Comparison of ENCODE assay signal across 1 cellular context in the genomic region with DNA sequence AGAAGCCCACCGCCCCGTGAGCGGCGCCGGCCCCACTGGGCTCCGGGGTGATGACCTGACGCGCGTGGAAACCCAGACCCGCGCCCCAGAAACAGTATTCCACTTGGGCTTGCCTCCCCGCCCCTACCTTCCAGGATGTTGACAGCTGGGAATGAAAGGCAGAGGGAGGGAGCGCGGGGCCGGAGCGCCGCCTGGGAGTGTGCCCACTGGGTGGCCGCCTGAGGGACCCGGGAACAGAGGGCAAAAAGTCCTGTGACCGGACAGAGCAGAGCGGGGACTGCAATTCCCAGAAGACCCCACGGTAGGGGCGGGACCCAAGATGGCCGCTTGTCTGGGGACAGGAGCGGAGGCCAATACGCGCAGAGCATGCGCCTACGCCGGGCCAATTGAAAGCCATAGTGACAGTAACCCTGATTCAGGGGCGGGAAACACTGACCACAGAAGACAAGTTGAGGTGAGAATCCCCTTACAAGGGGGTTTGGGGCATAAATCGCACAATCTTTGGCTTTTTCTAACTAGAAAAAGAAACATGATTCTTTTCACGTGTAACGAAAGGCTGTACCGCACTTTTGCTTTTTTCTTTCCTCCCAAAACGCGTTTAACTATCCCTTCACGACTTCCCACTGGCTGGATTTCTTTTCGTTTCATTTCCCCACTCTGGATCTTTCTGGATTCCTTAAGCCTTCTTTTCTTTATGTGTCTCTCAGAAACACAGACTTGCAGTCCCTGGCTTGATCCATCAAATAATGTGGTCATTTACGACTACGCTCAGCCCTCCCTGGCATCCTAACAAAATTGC.
TF ChIP-seq lines count a peak whose summit lies in the region.

A gene (minus strand): TSS at position 279 of the 799 bp plus-strand sequence.

TF ChIP-seq in GM12878, 131 proteins besides CTCF, POLR2A, EP300 and RAD21 (continued from another document and continues in another):
- TF ChIP-seq, protein P1, sequence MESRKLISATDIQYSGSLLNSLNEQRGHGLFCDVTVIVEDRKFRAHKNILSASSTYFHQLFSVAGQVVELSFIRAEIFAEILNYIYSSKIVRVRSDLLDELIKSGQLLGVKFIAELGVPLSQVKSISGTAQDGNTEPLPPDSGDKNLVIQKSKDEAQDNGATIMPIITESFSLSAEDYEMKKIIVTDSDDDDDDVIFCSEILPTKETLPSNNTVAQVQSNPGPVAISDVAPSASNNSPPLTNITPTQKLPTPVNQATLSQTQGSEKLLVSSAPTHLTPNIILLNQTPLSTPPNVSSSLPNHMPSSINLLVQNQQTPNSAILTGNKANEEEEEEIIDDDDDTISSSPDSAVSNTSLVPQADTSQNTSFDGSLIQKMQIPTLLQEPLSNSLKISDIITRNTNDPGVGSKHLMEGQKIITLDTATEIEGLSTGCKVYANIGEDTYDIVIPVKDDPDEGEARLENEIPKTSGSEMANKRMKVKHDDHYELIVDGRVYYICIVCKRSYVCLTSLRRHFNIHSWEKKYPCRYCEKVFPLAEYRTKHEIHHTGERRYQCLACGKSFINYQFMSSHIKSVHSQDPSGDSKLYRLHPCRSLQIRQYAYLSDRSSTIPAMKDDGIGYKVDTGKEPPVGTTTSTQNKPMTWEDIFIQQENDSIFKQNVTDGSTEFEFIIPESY (IDR thresholded peaks at IDR 0.05), result no peak
- no peak for TF ChIP-seq KLF5 (IDR thresholded peaks at IDR 0.05; ENCODE audit: partially characterized antibody)
- TF ChIP-seq CBX5 (IDR thresholded peaks at IDR 0.05; ENCODE audit: low read depth), result no peak
- peak; percentile 76 for TF ChIP-seq BACH1 (IDR thresholded peaks at IDR 0.05; ENCODE audit: borderline replicate concordance)
- no peak for TF ChIP-seq NFIC (IDR thresholded peaks at IDR 0.05; ENCODE audit: low read depth, low read length)
- TF ChIP-seq FOXK2 (IDR thresholded peaks at IDR 0.05), result no peak
- TF ChIP-seq RELA (IDR thresholded peaks at IDR 0.05; ENCODE audit: borderline replicate concordance, partially characterized antibody), result peak; percentile 55
- TF ChIP-seq DPF2 (IDR thresholded peaks at IDR 0.05), result peak; percentile 99
- TF ChIP-seq TAF1 (IDR thresholded peaks at IDR 0.05; ENCODE audit: borderline replicate concordance, low read depth, low read length), result no peak
- TF ChIP-seq, protein P2, sequence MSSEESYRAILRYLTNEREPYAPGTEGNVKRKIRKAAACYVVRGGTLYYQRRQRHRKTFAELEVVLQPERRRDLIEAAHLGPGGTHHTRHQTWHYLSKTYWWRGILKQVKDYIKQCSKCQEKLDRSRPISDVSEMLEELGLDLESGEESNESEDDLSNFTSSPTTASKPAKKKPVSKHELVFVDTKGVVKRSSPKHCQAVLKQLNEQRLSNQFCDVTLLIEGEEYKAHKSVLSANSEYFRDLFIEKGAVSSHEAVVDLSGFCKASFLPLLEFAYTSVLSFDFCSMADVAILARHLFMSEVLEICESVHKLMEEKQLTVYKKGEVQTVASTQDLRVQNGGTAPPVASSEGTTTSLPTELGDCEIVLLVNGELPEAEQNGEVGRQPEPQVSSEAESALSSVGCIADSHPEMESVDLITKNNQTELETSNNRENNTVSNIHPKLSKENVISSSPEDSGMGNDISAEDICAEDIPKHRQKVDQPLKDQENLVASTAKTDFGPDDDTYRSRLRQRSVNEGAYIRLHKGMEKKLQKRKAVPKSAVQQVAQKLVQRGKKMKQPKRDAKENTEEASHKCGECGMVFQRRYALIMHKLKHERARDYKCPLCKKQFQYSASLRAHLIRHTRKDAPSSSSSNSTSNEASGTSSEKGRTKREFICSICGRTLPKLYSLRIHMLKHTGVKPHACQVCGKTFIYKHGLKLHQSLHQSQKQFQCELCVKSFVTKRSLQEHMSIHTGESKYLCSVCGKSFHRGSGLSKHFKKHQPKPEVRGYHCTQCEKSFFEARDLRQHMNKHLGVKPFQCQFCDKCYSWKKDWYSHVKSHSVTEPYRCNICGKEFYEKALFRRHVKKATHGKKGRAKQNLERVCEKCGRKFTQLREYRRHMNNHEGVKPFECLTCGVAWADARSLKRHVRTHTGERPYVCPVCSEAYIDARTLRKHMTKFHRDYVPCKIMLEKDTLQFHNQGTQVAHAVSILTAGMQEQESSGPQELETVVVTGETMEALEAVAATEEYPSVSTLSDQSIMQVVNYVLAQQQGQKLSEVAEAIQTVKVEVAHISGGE (CRISPR knock-in tag; IDR thresholded peaks at IDR 0.05), result no peak
- peak; percentile 52 for TF ChIP-seq NFYA (IDR thresholded peaks at IDR 0.05; ENCODE audit: borderline replicate concordance, low read depth, low read length)
- TF ChIP-seq EED (IDR thresholded peaks at IDR 0.05; ENCODE audit: low read depth), result no peak
- no peak for TF ChIP-seq BCL11A (IDR thresholded peaks at IDR 0.05; ENCODE audit: low read depth, low read length)
- TF ChIP-seq, protein P3, sequence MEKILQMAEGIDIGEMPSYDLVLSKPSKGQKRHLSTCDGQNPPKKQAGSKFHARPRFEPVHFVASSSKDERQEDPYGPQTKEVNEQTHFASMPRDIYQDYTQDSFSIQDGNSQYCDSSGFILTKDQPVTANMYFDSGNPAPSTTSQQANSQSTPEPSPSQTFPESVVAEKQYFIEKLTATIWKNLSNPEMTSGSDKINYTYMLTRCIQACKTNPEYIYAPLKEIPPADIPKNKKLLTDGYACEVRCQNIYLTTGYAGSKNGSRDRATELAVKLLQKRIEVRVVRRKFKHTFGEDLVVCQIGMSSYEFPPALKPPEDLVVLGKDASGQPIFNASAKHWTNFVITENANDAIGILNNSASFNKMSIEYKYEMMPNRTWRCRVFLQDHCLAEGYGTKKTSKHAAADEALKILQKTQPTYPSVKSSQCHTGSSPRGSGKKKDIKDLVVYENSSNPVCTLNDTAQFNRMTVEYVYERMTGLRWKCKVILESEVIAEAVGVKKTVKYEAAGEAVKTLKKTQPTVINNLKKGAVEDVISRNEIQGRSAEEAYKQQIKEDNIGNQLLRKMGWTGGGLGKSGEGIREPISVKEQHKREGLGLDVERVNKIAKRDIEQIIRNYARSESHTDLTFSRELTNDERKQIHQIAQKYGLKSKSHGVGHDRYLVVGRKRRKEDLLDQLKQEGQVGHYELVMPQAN (conservative IDR thresholded peaks at IDR 0.05), result 0 out of 2 replicates have a peak, but pooled peaks have one; percentile 55
- TF ChIP-seq, protein P4, sequence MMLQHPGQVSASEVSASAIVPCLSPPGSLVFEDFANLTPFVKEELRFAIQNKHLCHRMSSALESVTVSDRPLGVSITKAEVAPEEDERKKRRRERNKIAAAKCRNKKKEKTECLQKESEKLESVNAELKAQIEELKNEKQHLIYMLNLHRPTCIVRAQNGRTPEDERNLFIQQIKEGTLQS (IDR thresholded peaks at IDR 0.05; ENCODE audit: borderline replicate concordance, extremely low read depth, low read depth, low read length), result no peak
- TF ChIP-seq LARP7 (IDR thresholded peaks at IDR 0.05), result peak; percentile 52; the same call in 1 of the 2 replicates
- TF ChIP-seq YBX1 (IDR thresholded peaks at IDR 0.05), result no peak
- no peak for TF ChIP-seq RAD51 (IDR thresholded peaks at IDR 0.05)
- peak; percentile 94 for TF ChIP-seq CHD2 (IDR thresholded peaks at IDR 0.05; ENCODE audit: borderline replicate concordance, low read depth, low read length)
- TF ChIP-seq, protein P5, sequence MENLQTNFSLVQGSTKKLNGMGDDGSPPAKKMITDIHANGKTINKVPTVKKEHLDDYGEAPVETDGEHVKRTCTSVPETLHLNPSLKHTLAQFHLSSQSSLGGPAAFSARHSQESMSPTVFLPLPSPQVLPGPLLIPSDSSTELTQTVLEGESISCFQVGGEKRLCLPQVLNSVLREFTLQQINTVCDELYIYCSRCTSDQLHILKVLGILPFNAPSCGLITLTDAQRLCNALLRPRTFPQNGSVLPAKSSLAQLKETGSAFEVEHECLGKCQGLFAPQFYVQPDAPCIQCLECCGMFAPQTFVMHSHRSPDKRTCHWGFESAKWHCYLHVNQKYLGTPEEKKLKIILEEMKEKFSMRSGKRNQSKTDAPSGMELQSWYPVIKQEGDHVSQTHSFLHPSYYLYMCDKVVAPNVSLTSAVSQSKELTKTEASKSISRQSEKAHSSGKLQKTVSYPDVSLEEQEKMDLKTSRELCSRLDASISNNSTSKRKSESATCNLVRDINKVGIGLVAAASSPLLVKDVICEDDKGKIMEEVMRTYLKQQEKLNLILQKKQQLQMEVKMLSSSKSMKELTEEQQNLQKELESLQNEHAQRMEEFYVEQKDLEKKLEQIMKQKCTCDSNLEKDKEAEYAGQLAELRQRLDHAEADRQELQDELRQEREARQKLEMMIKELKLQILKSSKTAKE (IDR thresholded peaks at IDR 0.05; ENCODE audit: low read depth, poor library complexity, severe bottlenecking), result peak; percentile 27
- TF ChIP-seq ZNF274 (IDR thresholded peaks at IDR 0.05; ENCODE audit: insufficient read depth, insufficient read length), result no peak
- TF ChIP-seq, protein P6, sequence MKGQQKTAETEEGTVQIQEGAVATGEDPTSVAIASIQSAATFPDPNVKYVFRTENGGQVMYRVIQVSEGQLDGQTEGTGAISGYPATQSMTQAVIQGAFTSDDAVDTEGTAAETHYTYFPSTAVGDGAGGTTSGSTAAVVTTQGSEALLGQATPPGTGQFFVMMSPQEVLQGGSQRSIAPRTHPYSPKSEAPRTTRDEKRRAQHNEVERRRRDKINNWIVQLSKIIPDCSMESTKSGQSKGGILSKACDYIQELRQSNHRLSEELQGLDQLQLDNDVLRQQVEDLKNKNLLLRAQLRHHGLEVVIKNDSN (IDR thresholded peaks at IDR 0.05; ENCODE audit: borderline replicate concordance, extremely low read length, insufficient read depth, low read depth, low read length), result no peak
- TF ChIP-seq TARDBP (IDR thresholded peaks at IDR 0.05; ENCODE audit: borderline replicate concordance), result 0 out of 2 replicates have a peak, but pooled peaks have one; percentile 69
- TF ChIP-seq, protein P7, sequence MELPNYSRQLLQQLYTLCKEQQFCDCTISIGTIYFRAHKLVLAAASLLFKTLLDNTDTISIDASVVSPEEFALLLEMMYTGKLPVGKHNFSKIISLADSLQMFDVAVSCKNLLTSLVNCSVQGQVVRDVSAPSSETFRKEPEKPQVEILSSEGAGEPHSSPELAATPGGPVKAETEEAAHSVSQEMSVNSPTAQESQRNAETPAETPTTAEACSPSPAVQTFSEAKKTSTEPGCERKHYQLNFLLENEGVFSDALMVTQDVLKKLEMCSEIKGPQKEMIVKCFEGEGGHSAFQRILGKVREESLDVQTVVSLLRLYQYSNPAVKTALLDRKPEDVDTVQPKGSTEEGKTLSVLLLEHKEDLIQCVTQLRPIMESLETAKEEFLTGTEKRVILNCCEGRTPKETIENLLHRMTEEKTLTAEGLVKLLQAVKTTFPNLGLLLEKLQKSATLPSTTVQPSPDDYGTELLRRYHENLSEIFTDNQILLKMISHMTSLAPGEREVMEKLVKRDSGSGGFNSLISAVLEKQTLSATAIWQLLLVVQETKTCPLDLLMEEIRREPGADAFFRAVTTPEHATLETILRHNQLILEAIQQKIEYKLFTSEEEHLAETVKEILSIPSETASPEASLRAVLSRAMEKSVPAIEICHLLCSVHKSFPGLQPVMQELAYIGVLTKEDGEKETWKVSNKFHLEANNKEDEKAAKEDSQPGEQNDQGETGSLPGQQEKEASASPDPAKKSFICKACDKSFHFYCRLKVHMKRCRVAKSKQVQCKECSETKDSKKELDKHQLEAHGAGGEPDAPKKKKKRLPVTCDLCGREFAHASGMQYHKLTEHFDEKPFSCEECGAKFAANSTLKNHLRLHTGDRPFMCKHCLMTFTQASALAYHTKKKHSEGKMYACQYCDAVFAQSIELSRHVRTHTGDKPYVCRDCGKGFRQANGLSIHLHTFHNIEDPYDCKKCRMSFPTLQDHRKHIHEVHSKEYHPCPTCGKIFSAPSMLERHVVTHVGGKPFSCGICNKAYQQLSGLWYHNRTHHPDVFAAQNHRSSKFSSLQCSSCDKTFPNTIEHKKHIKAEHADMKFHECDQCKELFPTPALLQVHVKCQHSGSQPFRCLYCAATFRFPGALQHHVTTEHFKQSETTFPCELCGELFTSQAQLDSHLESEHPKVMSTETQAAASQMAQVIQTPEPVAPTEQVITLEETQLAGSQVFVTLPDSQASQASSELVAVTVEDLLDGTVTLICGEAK (IDR thresholded peaks at IDR 0.05; ENCODE audit: borderline replicate concordance), result peak; percentile 59
- TF ChIP-seq PAX5 (IDR thresholded peaks at IDR 0.05; ENCODE audit: borderline replicate concordance, low read depth, low read length), result no peak
- TF ChIP-seq, protein P8, sequence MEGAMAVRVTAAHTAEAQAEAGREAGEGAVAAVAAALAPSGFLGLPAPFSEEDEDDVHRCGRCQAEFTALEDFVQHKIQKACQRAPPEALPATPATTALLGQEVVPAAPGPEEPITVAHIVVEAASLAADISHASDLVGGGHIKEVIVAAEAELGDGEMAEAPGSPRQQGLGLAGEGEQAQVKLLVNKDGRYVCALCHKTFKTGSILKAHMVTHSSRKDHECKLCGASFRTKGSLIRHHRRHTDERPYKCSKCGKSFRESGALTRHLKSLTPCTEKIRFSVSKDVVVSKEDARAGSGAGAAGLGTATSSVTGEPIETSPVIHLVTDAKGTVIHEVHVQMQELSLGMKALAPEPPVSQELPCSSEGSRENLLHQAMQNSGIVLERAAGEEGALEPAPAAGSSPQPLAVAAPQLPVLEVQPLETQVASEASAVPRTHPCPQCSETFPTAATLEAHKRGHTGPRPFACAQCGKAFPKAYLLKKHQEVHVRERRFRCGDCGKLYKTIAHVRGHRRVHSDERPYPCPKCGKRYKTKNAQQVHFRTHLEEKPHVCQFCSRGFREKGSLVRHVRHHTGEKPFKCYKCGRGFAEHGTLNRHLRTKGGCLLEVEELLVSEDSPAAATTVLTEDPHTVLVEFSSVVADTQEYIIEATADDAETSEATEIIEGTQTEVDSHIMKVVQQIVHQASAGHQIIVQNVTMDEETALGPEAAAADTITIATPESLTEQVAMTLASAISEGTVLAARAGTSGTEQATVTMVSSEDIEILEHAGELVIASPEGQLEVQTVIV (IDR thresholded peaks at IDR 0.05; ENCODE audit: borderline replicate concordance, partially characterized antibody), result no peak
- peak; percentile 100 for TF ChIP-seq SP1 (IDR thresholded peaks at IDR 0.05; ENCODE audit: low read depth, low read length)
- TF ChIP-seq, protein P9, sequence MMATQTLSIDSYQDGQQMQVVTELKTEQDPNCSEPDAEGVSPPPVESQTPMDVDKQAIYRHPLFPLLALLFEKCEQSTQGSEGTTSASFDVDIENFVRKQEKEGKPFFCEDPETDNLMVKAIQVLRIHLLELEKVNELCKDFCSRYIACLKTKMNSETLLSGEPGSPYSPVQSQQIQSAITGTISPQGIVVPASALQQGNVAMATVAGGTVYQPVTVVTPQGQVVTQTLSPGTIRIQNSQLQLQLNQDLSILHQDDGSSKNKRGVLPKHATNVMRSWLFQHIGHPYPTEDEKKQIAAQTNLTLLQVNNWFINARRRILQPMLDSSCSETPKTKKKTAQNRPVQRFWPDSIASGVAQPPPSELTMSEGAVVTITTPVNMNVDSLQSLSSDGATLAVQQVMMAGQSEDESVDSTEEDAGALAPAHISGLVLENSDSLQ (IDR thresholded peaks at IDR 0.05), result peak; percentile 99
- TF ChIP-seq, protein P10, sequence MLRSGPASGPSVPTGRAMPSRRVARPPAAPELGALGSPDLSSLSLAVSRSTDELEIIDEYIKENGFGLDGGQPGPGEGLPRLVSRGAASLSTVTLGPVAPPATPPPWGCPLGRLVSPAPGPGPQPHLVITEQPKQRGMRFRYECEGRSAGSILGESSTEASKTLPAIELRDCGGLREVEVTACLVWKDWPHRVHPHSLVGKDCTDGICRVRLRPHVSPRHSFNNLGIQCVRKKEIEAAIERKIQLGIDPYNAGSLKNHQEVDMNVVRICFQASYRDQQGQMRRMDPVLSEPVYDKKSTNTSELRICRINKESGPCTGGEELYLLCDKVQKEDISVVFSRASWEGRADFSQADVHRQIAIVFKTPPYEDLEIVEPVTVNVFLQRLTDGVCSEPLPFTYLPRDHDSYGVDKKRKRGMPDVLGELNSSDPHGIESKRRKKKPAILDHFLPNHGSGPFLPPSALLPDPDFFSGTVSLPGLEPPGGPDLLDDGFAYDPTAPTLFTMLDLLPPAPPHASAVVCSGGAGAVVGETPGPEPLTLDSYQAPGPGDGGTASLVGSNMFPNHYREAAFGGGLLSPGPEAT (IDR thresholded peaks at IDR 0.05; ENCODE audit: low read depth), result peak; percentile 59; the same call in 1 of the 2 replicates
- TF ChIP-seq FOXM1 (IDR thresholded peaks at IDR 0.05; ENCODE audit: low read depth, low read length), result no peak
- TF ChIP-seq BRCA1 (IDR thresholded peaks at IDR 0.05; ENCODE audit: low read depth, low read length), result no peak
- no peak for TF ChIP-seq STAT3 (IDR thresholded peaks at IDR 0.05; ENCODE audit: low read depth, low read length)
